ENCODE assay signal across 8 cellular contexts in the genomic region with DNA sequence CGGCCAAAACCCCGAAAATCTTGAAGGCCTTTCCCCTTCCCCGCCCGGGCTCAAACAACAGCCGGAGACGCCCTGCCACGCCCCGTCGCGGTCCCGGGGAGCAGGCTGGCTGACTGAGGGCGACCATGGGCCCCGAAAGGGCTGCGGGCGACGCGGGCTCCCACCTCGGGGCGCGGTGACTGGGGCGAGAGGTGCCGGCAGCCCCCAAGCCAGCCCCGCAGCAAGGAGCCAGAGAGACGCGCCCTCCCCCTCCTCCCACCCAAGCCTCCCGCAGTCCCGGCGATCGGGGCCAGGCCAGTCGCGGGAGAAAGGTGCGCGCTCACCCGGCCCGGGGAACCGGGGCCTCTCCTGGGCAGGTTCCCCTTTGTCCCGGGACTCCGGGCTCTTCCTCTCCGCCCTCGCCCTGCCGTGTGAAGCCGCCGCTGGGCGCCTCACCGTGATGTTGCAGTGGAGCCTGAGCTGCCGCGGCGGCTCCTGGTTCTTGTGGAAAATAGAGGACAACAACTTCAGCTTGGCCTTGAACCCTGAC. TPM values are rescaled to one million over a fixed set of nuclear protein-coding genes. Genes with fewer than 3 reads are reported as not detected.
DNase-seq lines count a peak whose midpoint lies in the region; FAIRE-seq and TF ChIP-seq lines count a peak whose summit lies in the region.

No MANE protein-coding gene starts in this region.

- no peak for TF ChIP-seq POLR2A in GM12892 (IDR thresholded peaks at IDR 0.05; ENCODE audit: low read depth, low read length)

- H3K4me1 ChIP-seq in Loucy (ENCODE audit: insufficient read depth, low read length, poor library complexity, severe bottlenecking) (peaks cover 26% of the 10 kb centered on the region), mucosa of stomach (ENCODE audit: control insufficient read depth, insufficient read depth, low read length) (peaks cover 5% of the 10 kb centered on the region)

- H3K9me2 ChIP-seq in Loucy (replicated peaks; ENCODE audit: low read depth, low read length) = no peaks in the 10 kb centered on the region

- peaks cover 33% of the 10 kb centered on the region for H3K79me2 ChIP-seq in Loucy (ENCODE audit: insufficient read depth, low read length)

- H3K4me3 ChIP-seq in Loucy (ENCODE audit: low read length, poor library complexity, severe bottlenecking) = peak overlapping the region; percentile 82
- peak overlapping the region; percentile 65 for H3K4me3 ChIP-seq in epithelial cell of esophagus (ENCODE audit: low read length)
- peak overlapping the region; percentile 46 for H3K4me3 ChIP-seq in mucosa of stomach (ENCODE audit: low read length)

- peaks cover 10% of the 10 kb centered on the region; the same call in 1 of the 2 replicates for H3F3A ChIP-seq in Loucy (ENCODE audit: low read depth)

- H3K27me3 ChIP-seq in Loucy (ENCODE audit: insufficient read depth, low read length, poor library complexity, severe bottlenecking) (no peaks in the 10 kb centered on the region), mucosa of stomach (ENCODE audit: control insufficient read depth, insufficient read depth, low read length) (no peaks in the 10 kb centered on the region)

- peak; percentile 40 for DNase-seq in GM12892 (ENCODE audit: insufficient read length)
- DNase-seq in activated CD8-positive, alpha-beta memory T cell treated with anti-CD3 and anti-CD28 coated beads, Interleukin-2, amount 50 U/mL, for 48 hours = peak; percentile 79
- DNase-seq in epithelial cell of esophagus (ENCODE audit: low read depth) = peak; percentile 47
- peak in 5 of 6 experiments; percentile 10 to 56 (median 21) for DNase-seq in stimulated activated naive CD4-positive, alpha-beta T cell (lab: John Stamatoyannopoulos, UW)
- no peak for DNase-seq in NCI-H748 treated with DMSO at 0.1 percent for 48 hours (lab: John Stamatoyannopoulos, UW)
- DNase-seq in NCI-H128 (lab: John Stamatoyannopoulos, UW; ENCODE audit: unreplicated experiment) = no peak

- no peak for FAIRE-seq in GM12892 (lab: Jason Lieb, UNC)

- peak overlapping the region; percentile 60 for H3K4me2 ChIP-seq in Loucy (ENCODE audit: low read depth, low read length, poor library complexity, severe bottlenecking)

- peak overlapping the region; percentile 94 for H2AFZ ChIP-seq in Loucy (ENCODE audit: low read length)

- H3K36me3 ChIP-seq in Loucy (ENCODE audit: insufficient read depth, low read length) = no peaks in the 10 kb centered on the region
- no peaks in the 10 kb centered on the region for H3K36me3 ChIP-seq in mucosa of stomach (ENCODE audit: control insufficient read depth, insufficient read depth, low read length)

- peak overlapping the region; percentile 94 for H3K9ac ChIP-seq in Loucy (ENCODE audit: low read depth, low read length, poor library complexity, severe bottlenecking)
- H3K9ac ChIP-seq in mucosa of stomach (ENCODE audit: low read length) = peak overlapping the region; percentile 92

- H3K9me3 ChIP-seq in Loucy (ENCODE audit: insufficient read depth, low read depth, low read length) (no peaks in the 10 kb centered on the region), mucosa of stomach (ENCODE audit: control insufficient read depth, low read length) (no peaks in the 10 kb centered on the region)

- H4K20me1 ChIP-seq in Loucy (ENCODE audit: insufficient read depth, low read length, poor library complexity, severe bottlenecking) = no peaks in the 10 kb centered on the region

- TF ChIP-seq CTCF in Loucy (conservative IDR thresholded peaks at IDR 0.05; ENCODE audit: low read length) (no peak), epithelial cell of esophagus (IDR thresholded peaks at IDR 0.05; ENCODE audit: insufficient read depth, low read depth, low read length, missing control alignments) (no peak)

RNA-seq across cellular contexts. Expression of a gene that starts 30.6 kb away (rescaled TPM):
- polyA plus RNA-seq in GM12892 (2012; ENCODE audit: missing spikeins) = 10.1 TPM

Comparison
In these comparisons a context has a peak if more than half of its experiments do, and no peak if none do; other contexts are left out.
1. DNase-seq: peak in GM12892 (single experiment), activated CD8-positive, alpha-beta memory T cell treated with anti-CD3 and anti-CD28 coated beads, Interleukin-2, amount 50 U/mL, for 48 hours (single experiment), epithelial cell of esophagus (single experiment) and stimulated activated naive CD4-positive, alpha-beta T cell (5 of 6); none in NCI-H748 treated with DMSO at 0.1 percent for 48 hours (single experiment) and NCI-H128 (single experiment).
2. Peak in every context shown above with its lines, with median percentiles within 50 percentile points of each other: H3K4me3 ChIP-seq.